In genomic region chr10:6143128-6143527, GRCh38 we compare ENCODE assay signal across 1 cellular context.
TF ChIP-seq lines count a peak whose summit lies in the region.

No MANE protein-coding gene starts in this region.

TF ChIP-seq in IMR-90, 13 proteins besides CTCF, POLR2A, EP300 and RAD21 (continued from another document):
- TF ChIP-seq MAZ (IDR thresholded peaks at IDR 0.05; ENCODE audit: borderline replicate concordance, low read depth, low read length), result no peak
